In genomic region chr2:120429586-120430500, GRCh38 we compare ENCODE assay signal across 25 cellular contexts.
DNase-seq lines count a peak whose midpoint lies in the region; ATAC-seq and TF ChIP-seq lines count a peak whose summit lies in the region.
"Had no signal": no experiment of that assay in that cellular context is flagged by ENCODE, and none has a peak within 500 bp of the region (broad histone marks: within the 10 kb centered on the region; RNA-seq: fewer than 3 reads in every experiment).

No MANE protein-coding gene starts in this region.

- no peaks in the 10 kb centered on the region for H3K36me3 Mint-ChIP-seq in glutamatergic neuron (ENCODE audit: unreplicated experiment)
- H3K36me3 Mint-ChIP-seq: immature natural killer cell; stimulated activated naive B cell treated with anti-CD40 and anti-IgM and Interleukin-4, amounts not matched to agents 10 μg/mL and 1 μg/mL and 100 μg/mL, for 72 hours had no signal

- no peaks in the 10 kb centered on the region for H3K27me3 ChIP-seq in testis
- H3K27me3 ChIP-seq in effector memory CD4-positive, alpha-beta T cell (replicated peaks; ENCODE audit: control insufficient read depth, insufficient read depth, low read length, poor library complexity, severe bottlenecking): peaks cover 2% of the 10 kb centered on the region
- H3K27me3 ChIP-seq: ascending aorta, right atrium auricular region had no signal

- H3K27ac ChIP-seq in testis: no peak overlapping the region
- no peak overlapping the region for H3K27ac ChIP-seq in effector memory CD4-positive, alpha-beta T cell (ENCODE audit: insufficient read depth, low read length, poor library complexity, severe bottlenecking)
- H3K27ac ChIP-seq: ascending aorta, right atrium auricular region, SJSA1, VCaP had no signal

- TF ChIP-seq CTCF in glutamatergic neuron (IDR thresholded peaks at IDR 0.05; ENCODE audit: partially characterized antibody, unreplicated experiment): no peak
- TF ChIP-seq CTCF in testis (IDR thresholded peaks at IDR 0.05): no peak

- DNase-seq in DMS53 (lab: John Stamatoyannopoulos, UW) (peak; percentile 31), DMS53 treated with DMSO at 0.1 percent for 48 hours (lab: John Stamatoyannopoulos, UW; ENCODE audit: unreplicated experiment) (no peak), NCI-H526 (lab: John Stamatoyannopoulos, UW) (peak; percentile 54 to 78), glutamatergic neuron (peak; percentile 42), testis (peak; percentile 36), HCEC 1CT (no peak)
- no peak for DNase-seq in effector memory CD4-positive, alpha-beta T cell
- DNase-seq: 8988T; activated CD8-positive, alpha-beta T cell treated with anti-CD3 and anti-CD28 coated beads, Interleukin-2, amount 10 ng/mL, durations not matched to agents 7 days and 5 days; activated naive CD4-positive, alpha-beta T cell treated with anti-CD3 and anti-CD28 coated beads, Interleukin-2, amount 50 U/mL, for 16 hours; C1 segment of cervical spinal cord; cerebellar nuclear complex; DMS153; effector memory CD8-positive, alpha-beta T cell; immature natural killer cell; NCI-H187; NCI-H748 treated with DMSO at 0.1 percent for 48 hours; stimulated activated naive B cell treated with anti-CD40 and anti-IgM and Interleukin-4, amounts not matched to agents 10 μg/mL and 1 μg/mL and 100 μg/mL, for 72 hours; T-helper 2 cell had no signal

- H3K4me1 ChIP-seq in testis: no peaks in the 10 kb centered on the region
- no peaks in the 10 kb centered on the region for H3K4me1 ChIP-seq in effector memory CD4-positive, alpha-beta T cell (ENCODE audit: control insufficient read depth, insufficient read depth, low read length, poor library complexity, severe bottlenecking)
- H3K4me1 ChIP-seq: ascending aorta, right atrium auricular region, SJSA1 had no signal

- 69 to 73% methylated on average over 8 of the region's 8 CpGs for WGBS in testis, 2 donors

- H3K4me1 Mint-ChIP-seq in glutamatergic neuron (ENCODE audit: low read depth, unreplicated experiment): peaks cover 9% of the 10 kb centered on the region
- H3K4me1 Mint-ChIP-seq: immature natural killer cell; stimulated activated naive B cell treated with anti-CD40 and anti-IgM and Interleukin-4, amounts not matched to agents 10 μg/mL and 1 μg/mL and 100 μg/mL, for 72 hours had no signal

- H3K27ac Mint-ChIP-seq in glutamatergic neuron (ENCODE audit: unreplicated experiment): no peak overlapping the region
- H3K27ac Mint-ChIP-seq: activated CD8-positive, alpha-beta T cell treated with anti-CD3 and anti-CD28 coated beads, Interleukin-2, amount 10 ng/mL, durations not matched to agents 7 days and 5 days; immature natural killer cell; stimulated activated naive B cell treated with anti-CD40 and anti-IgM and Interleukin-4, amounts not matched to agents 10 μg/mL and 1 μg/mL and 100 μg/mL, for 72 hours had no signal

- no peak for TF ChIP-seq POLR2A in testis (IDR thresholded peaks at IDR 0.05)

- peak overlapping the region; percentile 30 for H3K4me3 Mint-ChIP-seq in glutamatergic neuron (ENCODE audit: unreplicated experiment)
- H3K4me3 Mint-ChIP-seq: activated CD8-positive, alpha-beta T cell treated with anti-CD3 and anti-CD28 coated beads, Interleukin-2, amount 10 ng/mL, durations not matched to agents 7 days and 5 days; effector memory CD8-positive, alpha-beta T cell; immature natural killer cell; stimulated activated naive B cell treated with anti-CD40 and anti-IgM and Interleukin-4, amounts not matched to agents 10 μg/mL and 1 μg/mL and 100 μg/mL, for 72 hours had no signal

- no peak overlapping the region for H3K4me3 ChIP-seq in testis
- no peak overlapping the region for H3K4me3 ChIP-seq in effector memory CD4-positive, alpha-beta T cell (ENCODE audit: insufficient read depth, low read depth, low read length, poor library complexity, severe bottlenecking)
- H3K4me3 ChIP-seq: ascending aorta, lung, right atrium auricular region, SJSA1 had no signal

- H3K9me3 Mint-ChIP-seq in glutamatergic neuron (ENCODE audit: unreplicated experiment): no peaks in the 10 kb centered on the region
- H3K9me3 Mint-ChIP-seq: effector memory CD8-positive, alpha-beta T cell; immature natural killer cell; stimulated activated naive B cell treated with anti-CD40 and anti-IgM and Interleukin-4, amounts not matched to agents 10 μg/mL and 1 μg/mL and 100 μg/mL, for 72 hours had no signal

- no peak for ATAC-seq in HG02884 (IDR thresholded peaks at IDR 0.05; ENCODE audit: unreplicated experiment)
- ATAC-seq: activated CD8-positive, alpha-beta T cell treated with anti-CD3 and anti-CD28 coated beads, Interleukin-2, amount 10 ng/mL, durations not matched to agents 7 days and 5 days; effector memory CD8-positive, alpha-beta T cell; stimulated activated naive B cell treated with anti-CD40 and anti-IgM and Interleukin-4, amounts not matched to agents 10 μg/mL and 1 μg/mL and 100 μg/mL, for 72 hours had no signal

- intact Hi-C loops in testis (cut with DNase I; ENCODE audit: low total_unique reads): no loop called here

- no peaks in the 10 kb centered on the region for H3K9me3 ChIP-seq in testis
- H3K9me3 ChIP-seq in effector memory CD4-positive, alpha-beta T cell (ENCODE audit: control insufficient read depth, low read length): no peaks in the 10 kb centered on the region
- H3K9me3 ChIP-seq: ascending aorta, right atrium auricular region, SJSA1 had no signal

- H3K27me3 Mint-ChIP-seq in glutamatergic neuron (ENCODE audit: unreplicated experiment): no peaks in the 10 kb centered on the region

- H3K36me3 ChIP-seq in testis (ENCODE audit: low read depth, missing control alignments): no peaks in the 10 kb centered on the region
- H3K36me3 ChIP-seq in effector memory CD4-positive, alpha-beta T cell (ENCODE audit: control insufficient read depth, insufficient read depth, low read length): no peaks in the 10 kb centered on the region
- H3K36me3 ChIP-seq: ascending aorta, right atrium auricular region, SJSA1 had no signal

Comparison
In these comparisons a context has a peak if more than half of its experiments do, and no peak if none do; other contexts are left out.
1. DNase-seq: peak in DMS53 (single experiment), NCI-H526 (2 of 2), glutamatergic neuron (single experiment) and testis (single experiment); none in DMS53 treated with DMSO at 0.1 percent for 48 hours (single experiment), HCEC 1CT (single experiment) and effector memory CD4-positive, alpha-beta T cell (0 of 3).